32 cellular contexts compared by ENCODE assay signal in the genomic region with DNA sequence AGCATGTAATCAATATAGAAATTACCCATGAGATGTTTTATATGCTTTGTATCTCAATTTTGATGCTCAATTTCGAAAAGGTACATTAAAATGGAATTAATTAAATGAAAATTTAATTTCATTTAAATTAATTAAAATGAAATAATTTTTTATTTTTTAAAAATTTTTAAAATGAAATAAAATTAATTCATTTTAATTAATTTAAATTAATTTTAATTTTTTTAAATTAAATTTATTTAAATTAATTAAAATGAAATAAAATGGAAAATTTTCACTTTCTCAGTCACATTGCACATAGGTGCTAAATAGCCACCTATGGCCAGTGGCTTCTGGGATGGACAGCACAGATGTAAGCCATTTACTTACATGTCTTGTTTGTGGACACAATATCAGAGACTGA. TPM values are rescaled to one million over a fixed set of nuclear protein-coding genes. Genes with fewer than 3 reads are reported as not detected.
"Had no signal": no experiment of that assay in that cellular context is flagged by ENCODE, and none has a peak within 500 bp of the region (broad histone marks: within the 10 kb centered on the region; RNA-seq: fewer than 3 reads in every experiment).

No MANE protein-coding gene starts in this region.

- H3K9me3 Mint-ChIP-seq: activated CD4-positive, alpha-beta memory T cell treated with anti-CD3 and anti-CD28 coated beads, Interleukin-2, amount 10 ng/mL, durations not matched to agents 7 days and 5 days; activated naive CD8-positive, alpha-beta T cell treated with anti-CD3 and anti-CD28 coated beads for 36 hours; T-helper 1 cell treated with Interleukin-12 subunit alpha and Interleukin-12 subunit beta and Interleukin-4 antibody, amounts not matched to agents 30 μg/mL and 1 μg/mL, for 36 hours; T-helper 2 cell treated with Interferon-gamma antibody and Interleukin-4, amounts not matched to agents 5 μg/mL and 100 μg/mL, for 36 hours had no signal

- DNase-seq: activated CD4-positive, alpha-beta memory T cell treated with anti-CD3 and anti-CD28 coated beads, Interleukin-2, amount 10 ng/mL, durations not matched to agents 7 days and 5 days; activated CD4-positive, alpha-beta T cell treated with anti-CD3 and anti-CD28 coated beads for 1 hour; activated CD4-positive, alpha-beta T cell treated with anti-CD3 and anti-CD28 coated beads for 48 hours; activated CD4-positive, CD25-positive, alpha-beta regulatory T cell; activated CD8-positive, alpha-beta memory T cell treated with anti-CD3 and anti-CD28 coated beads for 24 hours; activated CD8-positive, alpha-beta memory T cell treated with anti-CD3 and anti-CD28 coated beads, Interleukin-2, amount 10 ng/mL, durations not matched to agents 7 days and 5 days; activated CD8-positive, alpha-beta memory T cell treated with anti-CD3 and anti-CD28 coated beads, Interleukin-2, amount 50 U/mL, for 48 hours; activated effector memory CD4-positive, alpha-beta T cell treated with Interleukin-2 at 50 U/mL for 16 hours; activated naive CD4-positive, alpha-beta T cell treated with anti-CD3 and anti-CD28 coated beads, Interleukin-2, amount 50 U/mL, for 16 hours; activated naive CD8-positive, alpha-beta T cell treated with anti-CD3 and anti-CD28 coated beads for 36 hours; activated T-cell treated with anti-CD3 and anti-CD28 coated beads, Interleukin-2, amount 50 U/mL, for 48 hours; amniotic stem cell; aorta; brain microvascular endothelial cell; central memory CD4-positive, alpha-beta T cell; NCI-H1105; NCI-H1417 treated with DMSO at 0.1 percent for 48 hours; NCI-H187 treated with DMSO at 0.1 percent for 48 hours; NCI-H2081 treated with DMSO at 0.1 percent for 48 hours; NCI-H345; NCI-H524 treated with DMSO at 0.1 percent for 48 hours; RPMI8226; SHP77 treated with DMSO at 0.1 percent for 48 hours; SK-N-SH had no signal

- H3K27me3 Mint-ChIP-seq: activated CD8-positive, alpha-beta memory T cell treated with anti-CD3 and anti-CD28 coated beads, Interleukin-2, amount 10 ng/mL, durations not matched to agents 7 days and 5 days; activated naive CD8-positive, alpha-beta T cell treated with anti-CD3 and anti-CD28 coated beads for 36 hours had no signal

- H3K36me3 Mint-ChIP-seq: activated CD8-positive, alpha-beta memory T cell treated with anti-CD3 and anti-CD28 coated beads, Interleukin-2, amount 10 ng/mL, durations not matched to agents 7 days and 5 days; activated naive CD8-positive, alpha-beta T cell treated with anti-CD3 and anti-CD28 coated beads for 36 hours had no signal

- H3K9me3 ChIP-seq: SJSA1, SK-N-SH had no signal

- H3K4me1 Mint-ChIP-seq: activated CD4-positive, alpha-beta memory T cell treated with anti-CD3 and anti-CD28 coated beads, Interleukin-2, amount 10 ng/mL, durations not matched to agents 7 days and 5 days; activated CD8-positive, alpha-beta memory T cell treated with anti-CD3 and anti-CD28 coated beads, Interleukin-2, amount 10 ng/mL, durations not matched to agents 7 days and 5 days; activated naive CD8-positive, alpha-beta T cell treated with anti-CD3 and anti-CD28 coated beads for 36 hours had no signal

- H3K4me1 ChIP-seq: SJSA1 had no signal

- H3K27me3 ChIP-seq: brain microvascular endothelial cell, SJSA1 had no signal

- H3K4me3 ChIP-seq: SJSA1 had no signal

- ATAC-seq: activated CD8-positive, alpha-beta memory T cell treated with anti-CD3 and anti-CD28 coated beads, Interleukin-2, amount 10 ng/mL, durations not matched to agents 7 days and 5 days; Panc1 had no signal

- H3K4me3 Mint-ChIP-seq: activated CD4-positive, alpha-beta memory T cell treated with anti-CD3 and anti-CD28 coated beads, Interleukin-2, amount 10 ng/mL, durations not matched to agents 7 days and 5 days; activated CD8-positive, alpha-beta memory T cell treated with anti-CD3 and anti-CD28 coated beads, Interleukin-2, amount 10 ng/mL, durations not matched to agents 7 days and 5 days; activated naive CD8-positive, alpha-beta T cell treated with anti-CD3 and anti-CD28 coated beads for 36 hours; T-helper 1 cell treated with Interleukin-12 subunit alpha and Interleukin-12 subunit beta and Interleukin-4 antibody, amounts not matched to agents 30 μg/mL and 1 μg/mL, for 36 hours; T-helper 2 cell treated with Interferon-gamma antibody and Interleukin-4, amounts not matched to agents 5 μg/mL and 100 μg/mL, for 36 hours had no signal

- H3K27ac Mint-ChIP-seq: activated CD4-positive, alpha-beta memory T cell treated with anti-CD3 and anti-CD28 coated beads, Interleukin-2, amount 10 ng/mL, durations not matched to agents 7 days and 5 days; activated CD8-positive, alpha-beta memory T cell treated with anti-CD3 and anti-CD28 coated beads, Interleukin-2, amount 10 ng/mL, durations not matched to agents 7 days and 5 days; activated naive CD8-positive, alpha-beta T cell treated with anti-CD3 and anti-CD28 coated beads for 36 hours; T-helper 1 cell treated with Interleukin-12 subunit alpha and Interleukin-12 subunit beta and Interleukin-4 antibody, amounts not matched to agents 30 μg/mL and 1 μg/mL, for 36 hours; T-helper 2 cell treated with Interferon-gamma antibody and Interleukin-4, amounts not matched to agents 5 μg/mL and 100 μg/mL, for 36 hours had no signal

- H3K36me3 ChIP-seq: brain microvascular endothelial cell, SJSA1 had no signal

- H3K27ac ChIP-seq: brain microvascular endothelial cell, SJSA1, VCaP had no signal

RNA-seq across cellular contexts. Expression of gene SULT2B1, which starts 4.2 kb away (rescaled TPM):
- total RNA-seq: activated CD4-positive, alpha-beta memory T cell treated with anti-CD3 and anti-CD28 coated beads, Interleukin-2, amount 10 ng/mL, durations not matched to agents 7 days and 5 days; activated CD8-positive, alpha-beta memory T cell treated with anti-CD3 and anti-CD28 coated beads, Interleukin-2, amount 10 ng/mL, durations not matched to agents 7 days and 5 days; activated naive CD8-positive, alpha-beta T cell treated with anti-CD3 and anti-CD28 coated beads for 36 hours; aorta; cerebellum; M059J had no signal

RNA-seq across cellular contexts. Expression of gene LMTK3, which starts 36.1 kb away (rescaled TPM):
- total RNA-seq: SJSA1 had no signal

RNA-seq across cellular contexts. Expression of gene SPACA4, which starts 58.8 kb away (rescaled TPM):
- total RNA-seq: activated CD4-positive, alpha-beta memory T cell treated with anti-CD3 and anti-CD28 coated beads, Interleukin-2, amount 10 ng/mL, durations not matched to agents 7 days and 5 days; activated CD8-positive, alpha-beta memory T cell treated with anti-CD3 and anti-CD28 coated beads, Interleukin-2, amount 10 ng/mL, durations not matched to agents 7 days and 5 days; activated naive CD8-positive, alpha-beta T cell treated with anti-CD3 and anti-CD28 coated beads for 36 hours; aorta; cerebellum; M059J; NCI-H460; SJSA1 had no signal
- polyA plus RNA-seq: SK-N-SH had no signal
